Comparison of ENCODE assay signal across 8 cellular contexts in genomic region chr6:15691250-15691869, GRCh38. TPM values are rescaled to one million over a fixed set of nuclear protein-coding genes. Genes with fewer than 3 reads are reported as not detected.
DNase-seq lines count a peak whose midpoint lies in the region; ATAC-seq and TF ChIP-seq lines count a peak whose summit lies in the region.

No MANE protein-coding gene starts in this region.

- peak; percentile 89 for DNase-seq in AG08395 (ENCODE audit: low spot score)
- DNase-seq in NCI-H2227 treated with DMSO at 0.1 percent for 48 hours (lab: John Stamatoyannopoulos, UW), result peak; percentile 78
- peak; percentile 83 for DNase-seq in WTC11 (ENCODE audit: low spot score)
- peak in 60 of 61 donors; percentile 10 to 90 (median 72) for DNase-seq in caudate nucleus (lab: John Stamatoyannopoulos, UW)
- DNase-seq in kidney epithelial cell (ENCODE audit: low read depth), result peak; percentile 62
- DNase-seq in stimulated activated CD4-positive, alpha-beta T cell treated with anti-CD3 and anti-CD28 coated beads, Interleukin-1b, Interleukin-23, amount 100 ng/mL, for 24 hours (ENCODE audit: low read depth in 4 of 4, low spot score in 1 of 4), result peak; percentile 52 to 66 (median 60)

- TF ChIP-seq CTCF in WTC11 (IDR thresholded peaks at IDR 0.05) (peak; percentile 97), kidney epithelial cell (IDR thresholded peaks at IDR 0.05; ENCODE audit: insufficient read depth, low read length, poor library complexity, severe bottlenecking) (peak; percentile 100)

- no peak overlapping the region for H3K27ac Mint-ChIP-seq in WTC11

- CTCF ChIA-PET in WTC11 (lab: Charles Lee), result interaction anchor here (0.6 to 2.6 kb wide), 55 partner anchors 10 to 595 kb away, joined by 3 to 59 read pairs (median 4); partner anchors contain the start of gene MYLIP

- H3K27ac ChIP-seq in caudate nucleus (ENCODE audit: low read depth, low read length), result no peak overlapping the region

- H3K27me3 Mint-ChIP-seq in WTC11 (ENCODE audit: low read depth), result peaks cover 9% of the 10 kb centered on the region

- H3K9me3 Mint-ChIP-seq in WTC11, result no peaks in the 10 kb centered on the region

- no peak overlapping the region for H3K4me3 Mint-ChIP-seq in WTC11

- H3K36me3 Mint-ChIP-seq in WTC11, result no peaks in the 10 kb centered on the region

- POLR2A ChIA-PET in WTC11 (lab: Charles Lee), result interaction anchor here (1.0 to 1.2 kb wide), 3 partner anchors 10 to 492 kb away, joined by 3 to 5 read pairs (median 5); partner anchors contain the start of gene MYLIP

- no peaks in the 10 kb centered on the region for H3K36me3 ChIP-seq in kidney epithelial cell (ENCODE audit: control insufficient read depth, insufficient read depth, low read length)

- H3K27me3 ChIP-seq in kidney epithelial cell (ENCODE audit: control insufficient read depth, insufficient read depth, low read length), result no peaks in the 10 kb centered on the region

- peak overlapping the region; percentile 29 for H3K4me3 ChIP-seq in kidney epithelial cell (ENCODE audit: low read depth, low read length)

- peaks cover 16% of the 10 kb centered on the region for H3K4me1 Mint-ChIP-seq in WTC11

- peak; percentile 87 for ATAC-seq in GM18870 (IDR thresholded peaks at IDR 0.05; ENCODE audit: unreplicated experiment)
- peak; percentile 97 for ATAC-seq in HG03159 (IDR thresholded peaks at IDR 0.05; ENCODE audit: unreplicated experiment)
- ATAC-seq in WTC11, result peak; percentile 100

TF ChIP-seq in WTC11, 78 proteins besides CTCF, POLR2A, EP300 and RAD21:
- TF ChIP-seq PRRX2 (CRISPR knock-in tag; IDR thresholded peaks at IDR 0.05), result no peak
- peak; percentile 50; the same call in 1 of the 2 replicates for TF ChIP-seq TEAD1 (CRISPR knock-in tag; IDR thresholded peaks at IDR 0.05)
- TF ChIP-seq ZNF138 (CRISPR knock-in tag; conservative IDR thresholded peaks at IDR 0.05), result no peak
- TF ChIP-seq ZNF121 (CRISPR knock-in tag; IDR thresholded peaks at IDR 0.05), result 0 out of 2 replicates have a peak, but pooled peaks have one; percentile 19
- no peak for TF ChIP-seq E2F5 (CRISPR knock-in tag; IDR thresholded peaks at IDR 0.05)
- TF ChIP-seq ETV6 (CRISPR knock-in tag; IDR thresholded peaks at IDR 0.05), result 0 out of 2 replicates have a peak, but pooled peaks have one; percentile 32

RNA-seq across cellular contexts. Expression of gene DTNBP1, which starts 28.5 kb away (rescaled TPM):
- total RNA-seq in WTC11 (2021) (13.3 to 15.1 TPM (median 14.4 TPM) in 3 replicates), kidney epithelial cell (11.0 and 18.2 TPM in 2 replicates)
